In genomic region chr16:11251525-11252481, GRCh38 we compare ENCODE assay signal across 10 cellular contexts. TPM values are rescaled to one million over a fixed set of nuclear protein-coding genes. Genes with fewer than 3 reads are reported as not detected.
A peak's percentile ranks its signal among the peaks of the same experiment; 100 is the strongest.
DNase-seq lines count a peak whose midpoint lies in the region; ATAC-seq and TF ChIP-seq lines count a peak whose summit lies in the region.
"Had no signal": no experiment of that assay in that cellular context is flagged by ENCODE, and none has a peak within 500 bp of the region (broad histone marks: within the 10 kb centered on the region; RNA-seq: fewer than 3 reads in every experiment).

No MANE protein-coding gene starts in this region.

- peaks cover 4% of the 10 kb centered on the region for H3K79me2 ChIP-seq in MM.1S (ENCODE audit: low read length)

- no peaks in the 10 kb centered on the region for H3K27me3 ChIP-seq in MM.1S (replicated peaks; ENCODE audit: insufficient read depth, low read length)

- DNase-seq in NCI-H2171 treated with DMSO at 0.1 percent for 48 hours (lab: John Stamatoyannopoulos, UW) (peak; percentile 40), NCI-H2171 (lab: John Stamatoyannopoulos, UW) (no peak), activated gamma-delta T cell (lab: John Stamatoyannopoulos, UW) (peak; percentile 71), MM.1S (no peak), C1 segment of cervical spinal cord (lab: John Stamatoyannopoulos, UW) (no peak), left lobe of liver (ENCODE audit: low spot score) (no peak)
- peak; percentile 50 to 84 (median 72) for DNase-seq in naive thymus-derived CD8-positive, alpha-beta T cell

- no peaks in the 10 kb centered on the region for H4K20me1 ChIP-seq in MM.1S (ENCODE audit: insufficient read depth, low read length)

- H3K9ac ChIP-seq in MM.1S (ENCODE audit: low read length): no peak overlapping the region

- no peaks in the 10 kb centered on the region for H3K9me3 ChIP-seq in MM.1S (replicated peaks; ENCODE audit: insufficient read depth, low read length)
- H3K9me3 ChIP-seq: left lung had no signal

- no peaks in the 10 kb centered on the region for H3K27me3 Mint-ChIP-seq in naive thymus-derived CD8-positive, alpha-beta T cell

- H2AFZ ChIP-seq in MM.1S (ENCODE audit: low read length): no peak overlapping the region

- H3K27ac Mint-ChIP-seq in naive thymus-derived CD8-positive, alpha-beta T cell: peak overlapping the region; percentile 86 to 97 (median 93)

- H3K4me1 ChIP-seq in MM.1S (ENCODE audit: low read length): 0 out of 2 replicates have a peak, but pooled peaks cover under 1% of the 10 kb centered on the region

- H3K4me2 ChIP-seq in MM.1S (ENCODE audit: low read depth, low read length): no peak overlapping the region

- peaks cover 6% of the 10 kb centered on the region; the same call in 1 of the 2 replicates for H3F3A ChIP-seq in MM.1S (ENCODE audit: insufficient read depth, low read length)

- H3K9me3 Mint-ChIP-seq in naive thymus-derived CD8-positive, alpha-beta T cell: no peaks in the 10 kb centered on the region

- ATAC-seq in naive thymus-derived CD8-positive, alpha-beta T cell: peak; percentile 9 to 36
- ATAC-seq in left lobe of liver (no peak), HG03378 (IDR thresholded peaks at IDR 0.05; ENCODE audit: unreplicated experiment) (no peak)
- ATAC-seq: left lung had no signal

- peaks cover 0 to 16% (median 3%) of the 10 kb centered on the region in 3 donors for H3K36me3 Mint-ChIP-seq in naive thymus-derived CD8-positive, alpha-beta T cell

- POLR2A ChIA-PET in naive thymus-derived CD8-positive, alpha-beta T cell (lab: Charles Lee): interaction anchor here (0.6 to 1.9 kb wide), 6 partner anchors 19 to 217 kb away, joined by 3 to 19 read pairs (median 4); no protein-coding TSS in a partner anchor

- H3K4me1 Mint-ChIP-seq in naive thymus-derived CD8-positive, alpha-beta T cell: peaks cover 21 to 44% (median 41%) of the 10 kb centered on the region in 4 donors

- peak overlapping the region; percentile 74 to 95 (median 85) for H3K4me3 Mint-ChIP-seq in naive thymus-derived CD8-positive, alpha-beta T cell

- no peak for TF ChIP-seq CTCF in MM.1S (IDR thresholded peaks at IDR 0.05; ENCODE audit: low read length)

- H3K4me3 ChIP-seq in MM.1S (ENCODE audit: low read length): no peak overlapping the region

- H3K9me2 ChIP-seq in MM.1S (replicated peaks; ENCODE audit: insufficient read depth, low read length): no peaks in the 10 kb centered on the region

- H3K27ac ChIP-seq in MM.1S (ENCODE audit: low read length): no peak overlapping the region
- H3K27ac ChIP-seq: 22Rv1, left lung had no signal

- no peaks in the 10 kb centered on the region for H3K36me3 ChIP-seq in MM.1S (replicated peaks; ENCODE audit: insufficient read depth, low read length)

RNA-seq across cellular contexts. Expression of gene SOCS1, which starts 4.2 kb away (rescaled TPM):
- total RNA-seq in naive thymus-derived CD8-positive, alpha-beta T cell: 10 to 100 TPM; 15.8 to 16.5 TPM
- polyA plus RNA-seq in naive thymus-derived CD8-positive, alpha-beta T cell: 10 to 100 TPM; 13.5 to 24.0 (median 13.5) TPM
- total RNA-seq in left lobe of liver: 0.91 TPM

RNA-seq across cellular contexts. Expression of gene TNP2, which starts 17.3 kb away (rescaled TPM):
- total RNA-seq in naive thymus-derived CD8-positive, alpha-beta T cell: not detected
- not detected for polyA plus RNA-seq in naive thymus-derived CD8-positive, alpha-beta T cell
- total RNA-seq in left lobe of liver: not detected
- total RNA-seq: left lung had no signal

RNA-seq across cellular contexts. Expression of gene PRM3, which starts 21.6 kb away (rescaled TPM):
- not detected for total RNA-seq in naive thymus-derived CD8-positive, alpha-beta T cell
- not detected for polyA plus RNA-seq in naive thymus-derived CD8-positive, alpha-beta T cell
- total RNA-seq in left lobe of liver: not detected
- total RNA-seq: left lung had no signal

RNA-seq across cellular contexts. Expression of gene PRM2, which starts 24.5 kb away (rescaled TPM):
- total RNA-seq in naive thymus-derived CD8-positive, alpha-beta T cell: not detected
- not detected for polyA plus RNA-seq in naive thymus-derived CD8-positive, alpha-beta T cell
- total RNA-seq in left lobe of liver: not detected
- total RNA-seq: left lung had no signal

RNA-seq across cellular contexts. Expression of gene PRM1, which starts 29.3 kb away (rescaled TPM):
- total RNA-seq in naive thymus-derived CD8-positive, alpha-beta T cell: not detected
- polyA plus RNA-seq in naive thymus-derived CD8-positive, alpha-beta T cell: not detected
- not detected for total RNA-seq in left lobe of liver
- total RNA-seq: left lung had no signal

Comparison
In these comparisons a context has a peak if more than half of its experiments do, and no peak if none do; other contexts are left out.
1. DNase-seq: peak in NCI-H2171 treated with DMSO at 0.1 percent for 48 hours (single experiment), activated gamma-delta T cell (single experiment) and naive thymus-derived CD8-positive, alpha-beta T cell (10 of 10); none in NCI-H2171 (single experiment), MM.1S (single experiment), C1 segment of cervical spinal cord (0 of 14) and left lobe of liver (single experiment).
2. ATAC-seq: peak in naive thymus-derived CD8-positive, alpha-beta T cell (2 of 2); none in left lobe of liver (single experiment) and HG03378 (single experiment).